1 cellular context compared by ENCODE assay signal in the genomic region with DNA sequence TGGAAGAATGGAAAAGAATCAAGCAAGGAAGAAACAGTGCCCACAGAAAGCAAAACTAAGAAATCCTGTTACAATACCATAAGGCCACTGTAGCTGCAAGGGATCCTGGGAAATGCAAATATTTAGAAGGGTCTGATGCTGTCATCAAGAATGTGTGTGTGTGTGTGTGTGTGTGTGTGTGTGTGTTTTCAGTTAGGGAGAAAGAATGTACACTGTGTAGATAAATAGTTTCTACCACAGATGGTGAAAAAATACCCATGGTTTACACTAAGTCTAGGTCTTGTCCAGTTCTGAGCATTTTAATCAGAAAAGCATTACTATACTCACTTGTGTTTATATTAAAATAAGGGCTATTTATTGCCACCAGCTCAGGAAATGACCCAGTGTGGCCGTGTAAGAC.
TF ChIP-seq lines count a peak whose summit lies in the region.

No MANE protein-coding gene starts in this region.

TF ChIP-seq in SK-N-SH, 30 proteins besides CTCF, POLR2A, EP300 and RAD21 (continued from another document):
- TF ChIP-seq, protein P1, sequence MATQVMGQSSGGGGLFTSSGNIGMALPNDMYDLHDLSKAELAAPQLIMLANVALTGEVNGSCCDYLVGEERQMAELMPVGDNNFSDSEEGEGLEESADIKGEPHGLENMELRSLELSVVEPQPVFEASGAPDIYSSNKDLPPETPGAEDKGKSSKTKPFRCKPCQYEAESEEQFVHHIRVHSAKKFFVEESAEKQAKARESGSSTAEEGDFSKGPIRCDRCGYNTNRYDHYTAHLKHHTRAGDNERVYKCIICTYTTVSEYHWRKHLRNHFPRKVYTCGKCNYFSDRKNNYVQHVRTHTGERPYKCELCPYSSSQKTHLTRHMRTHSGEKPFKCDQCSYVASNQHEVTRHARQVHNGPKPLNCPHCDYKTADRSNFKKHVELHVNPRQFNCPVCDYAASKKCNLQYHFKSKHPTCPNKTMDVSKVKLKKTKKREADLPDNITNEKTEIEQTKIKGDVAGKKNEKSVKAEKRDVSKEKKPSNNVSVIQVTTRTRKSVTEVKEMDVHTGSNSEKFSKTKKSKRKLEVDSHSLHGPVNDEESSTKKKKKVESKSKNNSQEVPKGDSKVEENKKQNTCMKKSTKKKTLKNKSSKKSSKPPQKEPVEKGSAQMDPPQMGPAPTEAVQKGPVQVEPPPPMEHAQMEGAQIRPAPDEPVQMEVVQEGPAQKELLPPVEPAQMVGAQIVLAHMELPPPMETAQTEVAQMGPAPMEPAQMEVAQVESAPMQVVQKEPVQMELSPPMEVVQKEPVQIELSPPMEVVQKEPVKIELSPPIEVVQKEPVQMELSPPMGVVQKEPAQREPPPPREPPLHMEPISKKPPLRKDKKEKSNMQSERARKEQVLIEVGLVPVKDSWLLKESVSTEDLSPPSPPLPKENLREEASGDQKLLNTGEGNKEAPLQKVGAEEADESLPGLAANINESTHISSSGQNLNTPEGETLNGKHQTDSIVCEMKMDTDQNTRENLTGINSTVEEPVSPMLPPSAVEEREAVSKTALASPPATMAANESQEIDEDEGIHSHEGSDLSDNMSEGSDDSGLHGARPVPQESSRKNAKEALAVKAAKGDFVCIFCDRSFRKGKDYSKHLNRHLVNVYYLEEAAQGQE (IDR thresholded peaks at IDR 0.05; ENCODE audit: low read depth, low read length), result no peak
- TF ChIP-seq TEAD4 (IDR thresholded peaks at IDR 0.05; ENCODE audit: borderline replicate concordance, insufficient read depth) (no peak), ELF1 (IDR thresholded peaks at IDR 0.05) (no peak), SMC3 (IDR thresholded peaks at IDR 0.05; ENCODE audit: low read depth, low read length) (no peak), MEF2A (IDR thresholded peaks at IDR 0.05; ENCODE audit: borderline replicate concordance, low read depth) (no peak)
